8 cellular contexts compared by ENCODE assay signal in the genomic region with DNA sequence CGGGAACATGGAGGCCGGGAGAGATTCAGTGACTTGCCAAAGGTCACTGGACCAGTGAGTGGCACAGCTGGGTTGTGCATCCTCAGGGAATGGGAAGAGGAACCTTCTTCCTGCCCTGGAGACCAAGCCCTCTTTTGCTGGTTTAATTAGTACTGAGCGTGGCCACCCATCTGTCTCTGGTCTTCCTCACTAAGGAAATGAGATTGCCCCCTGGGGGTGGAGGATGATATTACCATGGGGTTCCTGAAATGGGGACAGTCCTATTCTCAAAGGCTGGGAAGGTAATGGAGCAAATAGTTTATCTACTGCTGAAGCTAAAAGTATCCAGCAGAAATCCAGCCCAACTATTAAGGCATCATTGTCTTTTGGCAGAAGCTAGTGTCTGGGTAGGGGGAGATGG.
DNase-seq lines count a peak whose midpoint lies in the region; ATAC-seq and TF ChIP-seq lines count a peak whose summit lies in the region.

No MANE protein-coding gene starts in this region.

- CTCF ChIA-PET in activated CD4-positive, alpha-beta T cell treated with anti-CD3 and anti-CD28 coated beads, Interleukin-2, amount 10 ng/mL, durations not matched to agents 7 days and 5 days (lab: Charles Lee) = interaction anchor here (1.0 to 1.4 kb wide), 2 partner anchors 9 to 747 kb away, joined by 3 read pairs; no protein-coding TSS in a partner anchor

- POLR2A ChIA-PET in activated CD4-positive, alpha-beta T cell treated with anti-CD3 and anti-CD28 coated beads, Interleukin-2, amount 10 ng/mL, durations not matched to agents 7 days and 5 days (lab: Charles Lee) = no interaction called here

- H3K4me3 Mint-ChIP-seq in activated CD4-positive, alpha-beta T cell treated with anti-CD3 and anti-CD28 coated beads, Interleukin-2, amount 10 ng/mL, durations not matched to agents 7 days and 5 days = no peak overlapping the region

- peak; percentile 17 for DNase-seq in activated CD4-positive, alpha-beta T cell treated with anti-CD3 and anti-CD28 coated beads, Interleukin-2, amount 10 ng/mL, durations not matched to agents 7 days and 5 days
- DNase-seq in activated CD4-positive, alpha-beta T cell treated with anti-CD3 and anti-CD28 coated beads for 1 hour = no peak
- DNase-seq in NCI-H460 (ENCODE audit: extremely low read depth, low read depth) = peak; percentile 21
- no peak for DNase-seq in fibroblast of pulmonary artery (ENCODE audit: low read depth)
- peak; percentile 9 to 27 for DNase-seq in stimulated activated CD4-positive, alpha-beta T cell treated with anti-CD3 and anti-CD28 coated beads, Interleukin-4, amount 100 ng/mL, for 48 hours (ENCODE audit: low read depth in 2 of 2)
- no peak for DNase-seq in hippocampal formation (lab: John Stamatoyannopoulos, UW)
- no peak for DNase-seq in NCI-H1092 treated with DMSO at 0.1 percent for 48 hours (lab: John Stamatoyannopoulos, UW)

- no peak overlapping the region for H3K4me3 ChIP-seq in fibroblast of pulmonary artery (replicated peaks; ENCODE audit: low read depth, low read length)

- H3K4me1 Mint-ChIP-seq in activated CD4-positive, alpha-beta T cell treated with anti-CD3 and anti-CD28 coated beads, Interleukin-2, amount 10 ng/mL, durations not matched to agents 7 days and 5 days = no peaks in the 10 kb centered on the region

- peak; percentile 16 for TF ChIP-seq CTCF in fibroblast of pulmonary artery (IDR thresholded peaks at IDR 0.05; ENCODE audit: low read length, missing control alignments)

- H3K27me3 Mint-ChIP-seq in activated CD4-positive, alpha-beta T cell treated with anti-CD3 and anti-CD28 coated beads, Interleukin-2, amount 10 ng/mL, durations not matched to agents 7 days and 5 days = no peaks in the 10 kb centered on the region

- no peak for ATAC-seq in HG03095 (IDR thresholded peaks at IDR 0.05; ENCODE audit: unreplicated experiment)

- peaks cover 10% of the 10 kb centered on the region for H3K9me3 Mint-ChIP-seq in activated CD4-positive, alpha-beta T cell treated with anti-CD3 and anti-CD28 coated beads, Interleukin-2, amount 10 ng/mL, durations not matched to agents 7 days and 5 days

- no peaks in the 10 kb centered on the region for H3K36me3 Mint-ChIP-seq in activated CD4-positive, alpha-beta T cell treated with anti-CD3 and anti-CD28 coated beads, Interleukin-2, amount 10 ng/mL, durations not matched to agents 7 days and 5 days (ENCODE audit: low read depth)

- no peak overlapping the region for H3K27ac Mint-ChIP-seq in activated CD4-positive, alpha-beta T cell treated with anti-CD3 and anti-CD28 coated beads, Interleukin-2, amount 10 ng/mL, durations not matched to agents 7 days and 5 days

Comparison
In these comparisons a context has a peak if more than half of its experiments do, and no peak if none do; other contexts are left out.
1. DNase-seq: peak in activated CD4-positive, alpha-beta T cell treated with anti-CD3 and anti-CD28 coated beads, Interleukin-2, amount 10 ng/mL, durations not matched to agents 7 days and 5 days (single experiment), NCI-H460 (single experiment) and stimulated activated CD4-positive, alpha-beta T cell treated with anti-CD3 and anti-CD28 coated beads, Interleukin-4, amount 100 ng/mL, for 48 hours (2 of 2); none in activated CD4-positive, alpha-beta T cell treated with anti-CD3 and anti-CD28 coated beads for 1 hour (single experiment), fibroblast of pulmonary artery (single experiment), hippocampal formation (0 of 2) and NCI-H1092 treated with DMSO at 0.1 percent for 48 hours (single experiment).